ENCODE assay signal across 25 cellular contexts in the genomic region with DNA sequence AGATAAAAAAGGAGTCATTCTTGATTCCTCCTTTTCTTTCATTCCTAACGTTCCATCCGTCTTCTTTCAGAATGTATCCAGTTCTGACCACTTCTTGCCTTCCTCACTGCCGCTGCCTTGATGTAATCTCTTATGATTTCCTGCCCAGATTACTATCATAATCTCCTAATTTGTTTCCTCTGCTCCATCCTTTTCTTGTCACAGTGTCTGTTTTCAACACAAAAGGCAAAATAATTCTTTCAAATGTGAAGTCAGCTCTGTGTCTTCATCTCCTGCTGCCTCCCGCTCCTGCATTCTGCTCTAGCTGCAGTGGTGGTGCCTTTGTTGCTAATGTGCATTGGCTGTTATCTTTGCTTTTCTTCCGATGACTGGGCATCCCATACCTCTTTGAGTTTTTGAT.
"Had no signal": no experiment of that assay in that cellular context is flagged by ENCODE, and none has a peak within 500 bp of the region (broad histone marks: within the 10 kb centered on the region; RNA-seq: fewer than 3 reads in every experiment).

No MANE protein-coding gene starts in this region.

- H3K4me1 ChIP-seq: right lobe of liver had no signal

- ATAC-seq: naive thymus-derived CD8-positive, alpha-beta T cell; natural killer cell treated with Interleukin-12 subunit alpha and Interleukin-12 subunit beta and Interleukin-15 and Interleukin-18, amount 100 ng/mL, for 72 hours; psoas muscle; right cardiac atrium; right lobe of liver; stimulated activated effector memory CD8-positive, alpha-beta T cell treated with anti-CD3 and anti-CD28 coated beads, Interleukin-12 subunit alpha, Interleukin-12 subunit beta, amount 100 ng/mL, for 72 hours; stimulated activated naive B cell treated with anti-CD40 and anti-IgM and Interleukin-4, amounts not matched to agents 10 μg/mL and 1 μg/mL and 100 μg/mL, for 72 hours had no signal

- H3K9ac ChIP-seq: parathyroid adenoma had no signal

- H3K9me3 ChIP-seq: neutrophil, ovary, psoas muscle, right lobe of liver, sigmoid colon, stomach, thoracic aorta, thyroid gland, tibial nerve, upper lobe of left lung, vagina had no signal

- DNase-seq: naive thymus-derived CD8-positive, alpha-beta T cell; nephron progenitor cell; nucleus accumbens; ovary; posterior cingulate gyrus; psoas muscle; right cardiac atrium; right lobe of liver; sigmoid colon; stimulated activated CD4-positive, alpha-beta T cell treated with anti-CD3 and anti-CD28 coated beads, Interleukin-15, amount 100 ng/mL, for 24 hours; stimulated activated CD4-positive, alpha-beta T cell treated with anti-CD3 and anti-CD28 coated beads, Interleukin-2, amount 100 ng/mL, for 24 hours; stimulated activated CD4-positive, alpha-beta T cell treated with anti-CD3 and anti-CD28 coated beads, Interleukin-2, amount 100 ng/mL, for 48 hours; stimulated activated CD4-positive, alpha-beta T cell treated with anti-CD3 and anti-CD28 coated beads, Interleukin-4, amount 100 ng/mL, for 24 hours; stimulated activated naive B cell treated with anti-CD40 and anti-IgM and Interleukin-4, amounts not matched to agents 10 μg/mL and 1 μg/mL and 100 μg/mL, for 72 hours; stimulated activated naive CD4-positive, alpha-beta T cell treated with Interleukin-2 at 50 U/mL for 16 hours; stomach; thyroid gland; upper lobe of left lung had no signal

- H3K4me3 ChIP-seq: ovary, psoas muscle, right lobe of liver, sigmoid colon, stomach, thoracic aorta, thyroid gland, tibial nerve, upper lobe of left lung, vagina had no signal

- H2AFZ ChIP-seq: parathyroid adenoma had no signal

- H3K27me3 ChIP-seq: neutrophil, ovary, right lobe of liver, sigmoid colon, stomach, thyroid gland, tibial nerve, upper lobe of left lung, vagina had no signal

- H3K27ac ChIP-seq: neutrophil, ovary, parathyroid adenoma, psoas muscle, right lobe of liver, sigmoid colon, stomach, thoracic aorta, thyroid gland, tibial nerve, upper lobe of left lung, vagina had no signal

- H3K36me3 ChIP-seq: neutrophil, ovary, thoracic aorta, thyroid gland, tibial nerve, vagina had no signal
